ENCODE assay signal across 7 cellular contexts in the genomic region with DNA sequence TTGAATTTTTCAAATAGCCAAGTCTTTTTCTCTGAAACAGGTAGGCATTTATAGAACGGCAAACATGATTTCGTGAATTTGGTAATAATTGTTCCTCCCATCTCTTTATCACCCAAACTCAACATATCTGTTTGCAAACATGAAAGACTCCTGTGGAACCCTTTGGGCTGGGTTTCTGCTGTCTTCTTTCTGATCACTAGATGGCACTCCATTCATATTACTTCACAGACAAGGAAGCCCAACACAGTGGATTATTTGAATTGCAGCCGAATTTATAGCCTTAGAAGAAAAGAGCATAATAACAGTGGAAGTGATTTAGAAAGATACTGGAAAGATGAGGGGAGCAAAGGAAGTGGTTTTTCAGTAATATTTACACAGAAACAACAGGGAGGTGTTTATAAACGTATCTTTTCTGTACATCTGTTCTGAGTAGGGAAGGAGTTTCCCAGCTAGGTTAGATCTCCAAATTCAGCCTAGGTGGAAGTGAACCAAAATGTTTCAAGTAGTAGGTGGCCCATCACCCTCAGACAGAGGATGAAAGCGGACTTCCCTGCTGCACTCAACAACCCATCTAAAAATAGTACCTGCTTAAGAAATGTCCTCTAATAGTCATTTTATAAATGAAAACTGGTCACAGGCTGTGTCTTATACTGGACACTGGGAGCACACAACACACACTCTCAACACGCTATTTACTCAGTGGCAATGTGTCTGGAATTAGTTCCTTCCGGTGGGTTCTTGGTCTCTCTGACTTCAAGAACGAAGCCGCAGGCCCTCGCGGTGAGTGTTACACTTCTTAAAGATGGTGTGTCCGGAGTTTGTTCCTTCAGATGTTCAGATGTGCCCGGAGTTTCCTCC.
A peak's percentile ranks its signal among the peaks of the same experiment; 100 is the strongest.
DNase-seq lines count a peak whose midpoint lies in the region; ATAC-seq and TF ChIP-seq lines count a peak whose summit lies in the region.

No MANE protein-coding gene starts in this region.

- H3K4me2 ChIP-seq in MM.1S (ENCODE audit: low read depth, low read length), result no peak overlapping the region

- H3K4me3 ChIP-seq in MM.1S (ENCODE audit: low read length), result no peak overlapping the region
- no peak overlapping the region for H3K4me3 ChIP-seq in right lobe of liver

- intact Hi-C loops in right lobe of liver (cut with DNase I), result loop anchor here in 1 of 2 donors (10.0 kb wide), 1 partner anchor 670 kb away; no protein-coding TSS in a partner anchor

- H2AFZ ChIP-seq in MM.1S (ENCODE audit: low read length), result 0 out of 2 replicates have a peak overlapping the region, but pooled peaks have one; percentile 3

- H3K9ac ChIP-seq in MM.1S (ENCODE audit: low read length), result no peak overlapping the region

- H3F3A ChIP-seq in MM.1S (ENCODE audit: insufficient read depth, low read length), result no peaks in the 10 kb centered on the region

- 41% methylated on average over 8 of the region's 13 CpGs for WGBS in right lobe of liver (ENCODE audit: insufficient coverage, low coverage, low lambda C conversion rate, missing lambda C conversion rate)

- DNase-seq in EL (peak; percentile 49), MM.1S (peak; percentile 82), RPMI8226 (peak; percentile 78), dermis blood vessel endothelial cell (peak; percentile 66), right lobe of liver (no peak), 8988T (no peak)

- H3K27ac ChIP-seq in MM.1S (ENCODE audit: low read length), result no peak overlapping the region
- H3K27ac ChIP-seq in right lobe of liver, result no peak overlapping the region

- H3K27me3 ChIP-seq in MM.1S (replicated peaks; ENCODE audit: insufficient read depth, low read length) (no peaks in the 10 kb centered on the region), right lobe of liver (no peaks in the 10 kb centered on the region)

- H3K36me3 ChIP-seq in MM.1S (replicated peaks; ENCODE audit: insufficient read depth, low read length) (no peaks in the 10 kb centered on the region), right lobe of liver (no peaks in the 10 kb centered on the region)

- TF ChIP-seq CTCF in MM.1S (IDR thresholded peaks at IDR 0.05; ENCODE audit: low read length) (peak; percentile 98), right lobe of liver (IDR thresholded peaks at IDR 0.05) (peak; percentile 78 to 85 (median 82))

- H3K79me2 ChIP-seq in MM.1S (ENCODE audit: low read length), result no peaks in the 10 kb centered on the region

- no peaks in the 10 kb centered on the region for H3K9me3 ChIP-seq in MM.1S (replicated peaks; ENCODE audit: insufficient read depth, low read length)
- H3K9me3 ChIP-seq in right lobe of liver, result no peaks in the 10 kb centered on the region

- H4K20me1 ChIP-seq in MM.1S (ENCODE audit: insufficient read depth, low read length), result no peaks in the 10 kb centered on the region

- no peaks in the 10 kb centered on the region for H3K9me2 ChIP-seq in MM.1S (replicated peaks; ENCODE audit: insufficient read depth, low read length)

- ATAC-seq in GM21515 (IDR thresholded peaks at IDR 0.05; ENCODE audit: unreplicated experiment), result peak; percentile 95
- ATAC-seq in right lobe of liver, result peak; percentile 92 to 98 (median 92)

- H3K4me1 ChIP-seq in MM.1S (ENCODE audit: low read length) (0 out of 2 replicates have a peak, but pooled peaks cover 6% of the 10 kb centered on the region), right lobe of liver (no peaks in the 10 kb centered on the region)

- TF ChIP-seq POLR2A in right lobe of liver (IDR thresholded peaks at IDR 0.05), result no peak

Comparison
In these comparisons a context has a peak if more than half of its experiments do, and no peak if none do; other contexts are left out.
1. DNase-seq: peak in EL (single experiment), MM.1S (single experiment), RPMI8226 (single experiment) and dermis blood vessel endothelial cell (single experiment); none in right lobe of liver (0 of 3) and 8988T (single experiment).